Comparison of ENCODE assay signal across 1 cellular context in the genomic region with DNA sequence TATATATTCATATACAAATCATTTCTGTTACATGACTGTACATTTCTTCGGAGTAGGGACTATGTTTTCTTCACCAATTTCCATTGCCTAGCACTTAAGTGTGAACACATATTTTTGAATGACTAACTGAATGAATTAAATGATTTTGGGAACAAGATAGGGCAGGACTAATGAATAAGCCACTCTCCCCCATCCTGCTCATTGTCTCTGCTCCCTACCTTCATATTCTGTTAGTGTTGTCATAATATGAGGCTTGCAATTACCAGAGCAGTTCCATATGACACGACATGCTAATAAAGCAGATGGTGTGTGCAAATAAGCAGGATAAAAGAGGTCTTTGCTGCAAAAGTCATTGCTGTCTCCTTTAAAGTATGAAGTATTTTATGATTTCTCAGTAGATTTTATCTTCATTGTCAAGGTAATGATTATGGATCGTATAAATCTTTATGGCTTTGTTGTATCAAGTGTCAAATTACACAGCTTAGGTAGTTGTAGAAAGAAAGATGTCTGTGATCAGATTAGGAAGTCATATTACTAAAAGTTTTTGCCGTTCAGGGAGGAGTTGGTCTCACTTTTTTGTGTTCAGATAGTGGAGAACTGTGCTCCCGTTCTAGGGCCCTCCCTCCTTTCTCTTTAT.
A peak's percentile ranks its signal among the peaks of the same experiment; 100 is the strongest.
TF ChIP-seq lines count a peak whose summit lies in the region.

No MANE protein-coding gene starts in this region.

TF ChIP-seq in HEK293, 187 proteins besides CTCF, POLR2A, EP300 and RAD21 (continued from another document):
- TF ChIP-seq, protein P1, sequence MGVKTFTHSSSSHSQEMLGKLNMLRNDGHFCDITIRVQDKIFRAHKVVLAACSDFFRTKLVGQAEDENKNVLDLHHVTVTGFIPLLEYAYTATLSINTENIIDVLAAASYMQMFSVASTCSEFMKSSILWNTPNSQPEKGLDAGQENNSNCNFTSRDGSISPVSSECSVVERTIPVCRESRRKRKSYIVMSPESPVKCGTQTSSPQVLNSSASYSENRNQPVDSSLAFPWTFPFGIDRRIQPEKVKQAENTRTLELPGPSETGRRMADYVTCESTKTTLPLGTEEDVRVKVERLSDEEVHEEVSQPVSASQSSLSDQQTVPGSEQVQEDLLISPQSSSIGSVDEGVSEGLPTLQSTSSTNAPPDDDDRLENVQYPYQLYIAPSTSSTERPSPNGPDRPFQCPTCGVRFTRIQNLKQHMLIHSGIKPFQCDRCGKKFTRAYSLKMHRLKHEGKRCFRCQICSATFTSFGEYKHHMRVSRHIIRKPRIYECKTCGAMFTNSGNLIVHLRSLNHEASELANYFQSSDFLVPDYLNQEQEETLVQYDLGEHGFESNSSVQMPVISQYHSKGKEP (tag by site-specific recombination; IDR thresholded peaks at IDR 0.05), result peak; percentile 81
- TF ChIP-seq, protein P2, sequence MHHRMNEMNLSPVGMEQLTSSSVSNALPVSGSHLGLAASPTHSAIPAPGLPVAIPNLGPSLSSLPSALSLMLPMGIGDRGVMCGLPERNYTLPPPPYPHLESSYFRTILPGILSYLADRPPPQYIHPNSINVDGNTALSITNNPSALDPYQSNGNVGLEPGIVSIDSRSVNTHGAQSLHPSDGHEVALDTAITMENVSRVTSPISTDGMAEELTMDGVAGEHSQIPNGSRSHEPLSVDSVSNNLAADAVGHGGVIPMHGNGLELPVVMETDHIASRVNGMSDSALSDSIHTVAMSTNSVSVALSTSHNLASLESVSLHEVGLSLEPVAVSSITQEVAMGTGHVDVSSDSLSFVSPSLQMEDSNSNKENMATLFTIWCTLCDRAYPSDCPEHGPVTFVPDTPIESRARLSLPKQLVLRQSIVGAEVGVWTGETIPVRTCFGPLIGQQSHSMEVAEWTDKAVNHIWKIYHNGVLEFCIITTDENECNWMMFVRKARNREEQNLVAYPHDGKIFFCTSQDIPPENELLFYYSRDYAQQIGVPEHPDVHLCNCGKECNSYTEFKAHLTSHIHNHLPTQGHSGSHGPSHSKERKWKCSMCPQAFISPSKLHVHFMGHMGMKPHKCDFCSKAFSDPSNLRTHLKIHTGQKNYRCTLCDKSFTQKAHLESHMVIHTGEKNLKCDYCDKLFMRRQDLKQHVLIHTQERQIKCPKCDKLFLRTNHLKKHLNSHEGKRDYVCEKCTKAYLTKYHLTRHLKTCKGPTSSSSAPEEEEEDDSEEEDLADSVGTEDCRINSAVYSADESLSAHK (tag by site-specific recombination; IDR thresholded peaks at IDR 0.05), result peak; percentile 33; the same call in 1 of the 2 replicates
- TF ChIP-seq ZNF561 (tag by site-specific recombination; IDR thresholded peaks at IDR 0.05; ENCODE audit: borderline replicate concordance) (no peak), HOXC10 (CRISPR knock-in tag; IDR thresholded peaks at IDR 0.05) (no peak), ZNF211 (tag by site-specific recombination; IDR thresholded peaks at IDR 0.05; ENCODE audit: low read depth) (no peak), ZFP69B (tag by site-specific recombination; IDR thresholded peaks at IDR 0.05) (no peak), ZNF571 (tag by site-specific recombination; IDR thresholded peaks at IDR 0.05) (no peak), GLI4 (tag by site-specific recombination; IDR thresholded peaks at IDR 0.05) (no peak), WT1 (tag by site-specific recombination; IDR thresholded peaks at IDR 0.05) (peak; percentile 75), ZNF48 (tag by site-specific recombination; IDR thresholded peaks at IDR 0.05) (no peak), BCL11B (tag by site-specific recombination; IDR thresholded peaks at IDR 0.05; ENCODE audit: low read depth) (peak; percentile 70), KLF10 (tag by site-specific recombination; IDR thresholded peaks at IDR 0.05) (no peak), YY2 (tag by site-specific recombination; IDR thresholded peaks at IDR 0.05) (no peak), ZNF776 (tag by site-specific recombination; IDR thresholded peaks at IDR 0.05; ENCODE audit: borderline replicate concordance) (no peak), ZNF843 (tag by site-specific recombination; IDR thresholded peaks at IDR 0.05) (peak; percentile 94), ZNF707 (tag by site-specific recombination; IDR thresholded peaks at IDR 0.05) (no peak), ZNF416 (tag by site-specific recombination; IDR thresholded peaks at IDR 0.05) (no peak), KLF16 (tag by site-specific recombination; IDR thresholded peaks at IDR 0.05) (no peak), SP7 (tag by site-specific recombination; IDR thresholded peaks at IDR 0.05) (peak; percentile 89), ZNF394 (tag by site-specific recombination; IDR thresholded peaks at IDR 0.05; ENCODE audit: borderline replicate concordance) (no peak), TCF7L2 (IDR thresholded peaks at IDR 0.05; ENCODE audit: borderline replicate concordance, low read depth, low read length) (peak; percentile 92), ZNF324 (tag by site-specific recombination; IDR thresholded peaks at IDR 0.05) (no peak), ZIC2 (tag by site-specific recombination; IDR thresholded peaks at IDR 0.05) (no peak), ZNF174 (tag by site-specific recombination; IDR thresholded peaks at IDR 0.05) (no peak), PRDM1 (tag by site-specific recombination; IDR thresholded peaks at IDR 0.05) (no peak), ZNF157 (tag by site-specific recombination; IDR thresholded peaks at IDR 0.05) (no peak), ZBTB17 (tag by site-specific recombination; IDR thresholded peaks at IDR 0.05) (peak; percentile 69), ZBTB21 (tag by site-specific recombination; IDR thresholded peaks at IDR 0.05) (no peak), ZNF830 (tag by site-specific recombination; IDR thresholded peaks at IDR 0.05; ENCODE audit: low read depth) (no peak), ZNF121 (tag by site-specific recombination; IDR thresholded peaks at IDR 0.05) (no peak), ZNF37A (tag by site-specific recombination; IDR thresholded peaks at IDR 0.05) (no peak), ZNF560 (tag by site-specific recombination; IDR thresholded peaks at IDR 0.05; ENCODE audit: borderline replicate concordance) (no peak), OSR2 (tag by site-specific recombination; IDR thresholded peaks at IDR 0.05) (peak; percentile 87), MYNN (tag by site-specific recombination; IDR thresholded peaks at IDR 0.05; ENCODE audit: borderline replicate concordance) (no peak), ZNF223 (tag by site-specific recombination; IDR thresholded peaks at IDR 0.05) (no peak), ZNF175 (tag by site-specific recombination; IDR thresholded peaks at IDR 0.05) (no peak), ZNF248 (tag by site-specific recombination; IDR thresholded peaks at IDR 0.05) (no peak), TRIM28 (IDR thresholded peaks at IDR 0.05; ENCODE audit: borderline replicate concordance, low read length) (peak; percentile 43; the same call in 1 of the 2 replicates), BCL11A (tag by site-specific recombination; IDR thresholded peaks at IDR 0.05; ENCODE audit: low read depth) (peak; percentile 69; the same call in 1 of the 2 replicates), ZNF658 (tag by site-specific recombination; IDR thresholded peaks at IDR 0.05) (no peak), ZNF169 (tag by site-specific recombination; IDR thresholded peaks at IDR 0.05) (no peak), ZFP3 (tag by site-specific recombination; IDR thresholded peaks at IDR 0.05; ENCODE audit: low read depth) (no peak), ZNF621 (tag by site-specific recombination; IDR thresholded peaks at IDR 0.05) (no peak), ZNF184 (tag by site-specific recombination; IDR thresholded peaks at IDR 0.05) (no peak)
- TF ChIP-seq, protein P3, sequence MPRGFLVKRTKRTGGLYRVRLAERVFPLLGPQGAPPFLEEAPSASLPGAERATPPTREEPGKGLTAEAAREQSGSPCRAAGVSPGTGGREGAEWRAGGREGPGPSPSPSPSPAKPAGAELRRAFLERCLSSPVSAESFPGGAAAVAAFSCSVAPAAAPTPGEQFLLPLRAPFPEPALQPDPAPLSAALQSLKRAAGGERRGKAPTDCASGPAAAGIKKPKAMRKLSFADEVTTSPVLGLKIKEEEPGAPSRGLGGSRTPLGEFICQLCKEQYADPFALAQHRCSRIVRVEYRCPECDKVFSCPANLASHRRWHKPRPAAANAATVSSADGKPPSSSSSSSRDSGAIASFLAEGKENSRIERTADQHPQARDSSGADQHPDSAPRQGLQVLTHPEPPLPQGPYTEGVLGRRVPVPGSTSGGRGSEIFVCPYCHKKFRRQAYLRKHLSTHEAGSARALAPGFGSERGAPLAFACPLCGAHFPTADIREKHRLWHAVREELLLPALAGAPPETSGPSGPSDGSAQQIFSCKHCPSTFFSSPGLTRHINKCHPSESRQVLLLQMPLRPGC (tag by site-specific recombination; IDR thresholded peaks at IDR 0.05), result no peak
- TF ChIP-seq, protein P4, sequence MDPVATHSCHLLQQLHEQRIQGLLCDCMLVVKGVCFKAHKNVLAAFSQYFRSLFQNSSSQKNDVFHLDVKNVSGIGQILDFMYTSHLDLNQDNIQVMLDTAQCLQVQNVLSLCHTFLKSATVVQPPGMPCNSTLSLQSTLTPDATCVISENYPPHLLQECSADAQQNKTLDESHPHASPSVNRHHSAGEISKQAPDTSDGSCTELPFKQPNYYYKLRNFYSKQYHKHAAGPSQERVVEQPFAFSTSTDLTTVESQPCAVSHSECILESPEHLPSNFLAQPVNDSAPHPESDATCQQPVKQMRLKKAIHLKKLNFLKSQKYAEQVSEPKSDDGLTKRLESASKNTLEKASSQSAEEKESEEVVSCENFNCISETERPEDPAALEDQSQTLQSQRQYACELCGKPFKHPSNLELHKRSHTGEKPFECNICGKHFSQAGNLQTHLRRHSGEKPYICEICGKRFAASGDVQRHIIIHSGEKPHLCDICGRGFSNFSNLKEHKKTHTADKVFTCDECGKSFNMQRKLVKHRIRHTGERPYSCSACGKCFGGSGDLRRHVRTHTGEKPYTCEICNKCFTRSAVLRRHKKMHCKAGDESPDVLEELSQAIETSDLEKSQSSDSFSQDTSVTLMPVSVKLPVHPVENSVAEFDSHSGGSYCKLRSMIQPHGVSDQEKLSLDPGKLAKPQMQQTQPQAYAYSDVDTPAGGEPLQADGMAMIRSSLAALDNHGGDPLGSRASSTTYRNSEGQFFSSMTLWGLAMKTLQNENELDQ (tag by site-specific recombination; IDR thresholded peaks at IDR 0.05; ENCODE audit: low read depth), result no peak
- TF ChIP-seq, protein P5, sequence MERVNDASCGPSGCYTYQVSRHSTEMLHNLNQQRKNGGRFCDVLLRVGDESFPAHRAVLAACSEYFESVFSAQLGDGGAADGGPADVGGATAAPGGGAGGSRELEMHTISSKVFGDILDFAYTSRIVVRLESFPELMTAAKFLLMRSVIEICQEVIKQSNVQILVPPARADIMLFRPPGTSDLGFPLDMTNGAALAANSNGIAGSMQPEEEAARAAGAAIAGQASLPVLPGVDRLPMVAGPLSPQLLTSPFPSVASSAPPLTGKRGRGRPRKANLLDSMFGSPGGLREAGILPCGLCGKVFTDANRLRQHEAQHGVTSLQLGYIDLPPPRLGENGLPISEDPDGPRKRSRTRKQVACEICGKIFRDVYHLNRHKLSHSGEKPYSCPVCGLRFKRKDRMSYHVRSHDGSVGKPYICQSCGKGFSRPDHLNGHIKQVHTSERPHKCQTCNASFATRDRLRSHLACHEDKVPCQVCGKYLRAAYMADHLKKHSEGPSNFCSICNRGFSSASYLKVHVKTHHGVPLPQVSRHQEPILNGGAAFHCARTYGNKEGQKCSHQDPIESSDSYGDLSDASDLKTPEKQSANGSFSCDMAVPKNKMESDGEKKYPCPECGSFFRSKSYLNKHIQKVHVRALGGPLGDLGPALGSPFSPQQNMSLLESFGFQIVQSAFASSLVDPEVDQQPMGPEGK (tag by site-specific recombination; IDR thresholded peaks at IDR 0.05), result no peak
- TF ChIP-seq, protein P6, sequence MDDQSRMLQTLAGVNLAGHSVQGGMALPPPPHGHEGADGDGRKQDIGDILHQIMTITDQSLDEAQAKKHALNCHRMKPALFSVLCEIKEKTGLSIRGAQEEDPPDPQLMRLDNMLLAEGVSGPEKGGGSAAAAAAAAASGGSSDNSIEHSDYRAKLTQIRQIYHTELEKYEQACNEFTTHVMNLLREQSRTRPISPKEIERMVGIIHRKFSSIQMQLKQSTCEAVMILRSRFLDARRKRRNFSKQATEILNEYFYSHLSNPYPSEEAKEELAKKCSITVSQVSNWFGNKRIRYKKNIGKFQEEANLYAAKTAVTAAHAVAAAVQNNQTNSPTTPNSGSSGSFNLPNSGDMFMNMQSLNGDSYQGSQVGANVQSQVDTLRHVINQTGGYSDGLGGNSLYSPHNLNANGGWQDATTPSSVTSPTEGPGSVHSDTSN (CRISPR knock-in tag; IDR thresholded peaks at IDR 0.05), result no peak
- TF ChIP-seq, protein P7, sequence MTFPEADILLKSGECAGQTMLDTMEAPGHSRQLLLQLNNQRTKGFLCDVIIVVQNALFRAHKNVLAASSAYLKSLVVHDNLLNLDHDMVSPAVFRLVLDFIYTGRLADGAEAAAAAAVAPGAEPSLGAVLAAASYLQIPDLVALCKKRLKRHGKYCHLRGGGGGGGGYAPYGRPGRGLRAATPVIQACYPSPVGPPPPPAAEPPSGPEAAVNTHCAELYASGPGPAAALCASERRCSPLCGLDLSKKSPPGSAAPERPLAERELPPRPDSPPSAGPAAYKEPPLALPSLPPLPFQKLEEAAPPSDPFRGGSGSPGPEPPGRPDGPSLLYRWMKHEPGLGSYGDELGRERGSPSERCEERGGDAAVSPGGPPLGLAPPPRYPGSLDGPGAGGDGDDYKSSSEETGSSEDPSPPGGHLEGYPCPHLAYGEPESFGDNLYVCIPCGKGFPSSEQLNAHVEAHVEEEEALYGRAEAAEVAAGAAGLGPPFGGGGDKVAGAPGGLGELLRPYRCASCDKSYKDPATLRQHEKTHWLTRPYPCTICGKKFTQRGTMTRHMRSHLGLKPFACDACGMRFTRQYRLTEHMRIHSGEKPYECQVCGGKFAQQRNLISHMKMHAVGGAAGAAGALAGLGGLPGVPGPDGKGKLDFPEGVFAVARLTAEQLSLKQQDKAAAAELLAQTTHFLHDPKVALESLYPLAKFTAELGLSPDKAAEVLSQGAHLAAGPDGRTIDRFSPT (tag by site-specific recombination; IDR thresholded peaks at IDR 0.05), result peak; percentile 67; the same call in 1 of the 2 replicates
- TF ChIP-seq, protein P8, sequence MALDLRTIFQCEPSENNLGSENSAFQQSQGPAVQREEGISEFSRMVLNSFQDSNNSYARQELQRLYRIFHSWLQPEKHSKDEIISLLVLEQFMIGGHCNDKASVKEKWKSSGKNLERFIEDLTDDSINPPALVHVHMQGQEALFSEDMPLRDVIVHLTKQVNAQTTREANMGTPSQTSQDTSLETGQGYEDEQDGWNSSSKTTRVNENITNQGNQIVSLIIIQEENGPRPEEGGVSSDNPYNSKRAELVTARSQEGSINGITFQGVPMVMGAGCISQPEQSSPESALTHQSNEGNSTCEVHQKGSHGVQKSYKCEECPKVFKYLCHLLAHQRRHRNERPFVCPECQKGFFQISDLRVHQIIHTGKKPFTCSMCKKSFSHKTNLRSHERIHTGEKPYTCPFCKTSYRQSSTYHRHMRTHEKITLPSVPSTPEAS (tag by site-specific recombination; IDR thresholded peaks at IDR 0.05), result no peak
